In the genomic region with DNA sequence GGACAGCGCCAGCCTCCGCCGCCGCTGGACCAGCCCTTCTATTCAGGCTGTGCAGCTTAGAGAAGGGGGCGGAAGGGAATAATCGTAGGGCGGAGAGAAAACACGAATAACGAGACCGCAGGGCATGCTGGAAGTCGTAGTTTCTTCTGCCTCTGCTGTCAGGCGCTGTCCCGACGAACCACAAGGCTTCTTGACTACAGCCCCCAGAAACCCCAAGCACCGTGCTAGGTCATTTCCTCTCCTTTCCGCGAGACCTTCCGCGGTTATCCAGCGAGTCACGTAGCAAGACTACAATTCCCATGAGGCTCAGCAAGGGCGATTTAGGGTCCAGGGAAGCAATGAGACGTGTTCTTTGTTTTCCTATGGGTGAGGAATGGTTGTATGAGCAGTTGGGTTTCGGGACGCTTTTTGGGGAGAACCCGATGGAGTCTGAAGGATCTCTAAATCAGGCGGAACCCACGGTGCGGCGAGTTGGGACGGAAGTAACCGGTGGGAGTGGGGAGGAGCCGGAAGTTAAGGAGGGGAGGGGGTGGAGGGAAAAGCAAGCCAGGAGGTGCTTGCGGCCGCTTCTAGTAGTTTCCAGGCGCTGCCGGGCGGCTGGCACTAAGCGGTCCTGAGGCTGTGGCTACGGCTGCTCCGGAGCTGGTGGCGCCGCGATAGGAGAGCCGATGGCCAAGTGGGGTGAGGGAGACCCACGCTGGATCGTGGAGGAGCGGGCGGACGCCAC, we compare ENCODE assay signal across 8 cellular contexts. TPM values are rescaled to one million over a fixed set of nuclear protein-coding genes. Genes with fewer than 3 reads are reported as not detected.
DNase-seq lines count a peak whose midpoint lies in the region; ATAC-seq, FAIRE-seq and TF ChIP-seq lines count a peak whose summit lies in the region.

A gene (plus strand): TSS at position 572 of the 727 bp plus-strand sequence. CDS start 97 bp downstream, at position 669.
A gene (minus strand): TSS at position 80 of the 727 bp plus-strand sequence. CDS start 3,499 bp downstream, outside the sequence.

- intact Hi-C loops in endothelial cell of umbilical vein (cut with micrococcal nuclease) = loop anchor here (1.0 to 5.0 kb wide), 8 partner anchors 80 to 360 kb away; a partner anchor contains a TSS

- no peak for TF ChIP-seq CTCF in OCI-LY3 (IDR thresholded peaks at IDR 0.05; ENCODE audit: low read depth, low read length)
- TF ChIP-seq CTCF in endothelial cell of umbilical vein (IDR thresholded peaks at IDR 0.05; ENCODE audit: extremely low read depth in 1 of 2, insufficient read depth in 1 of 2, low read depth in 1 of 2, low read length in 2 of 2) = no peak

- H3K36me3 ChIP-seq in OCI-LY3 (replicated peaks; ENCODE audit: low read depth, low read length) (peaks cover 33% of the 10 kb centered on the region), endothelial cell of umbilical vein (ENCODE audit: control insufficient read depth in 2 of 2, extremely low read depth in 1 of 2, insufficient read depth in 2 of 2, low read length in 2 of 2) (peaks cover 13 to 19% of the 10 kb centered on the region in 2 experiments)

- FAIRE-seq in endothelial cell of umbilical vein (lab: Jason Lieb, UNC) = peak; percentile 98

- peak within 1 kb of the TSS; percentile 98 for H3K4me3 ChIP-seq in OCI-LY3 (ENCODE audit: low read length)
- peak within 1 kb of the TSS; percentile 45 to 86 (median 66) for H3K4me3 ChIP-seq in endothelial cell of umbilical vein (replicated peaks in 1 of 3; ENCODE audit: insufficient read depth in 1 of 3, low read depth in 1 of 3, low read length in 3 of 3)

- no TSS peak for BruUV-seq in endothelial cell of umbilical vein (replicated peaks; lab: Mats Ljungman, UMichigan)

- H3K9me3 ChIP-seq in OCI-LY3 (ENCODE audit: insufficient read depth, low read length) = no peaks in the 10 kb centered on the region
- no peaks in the 10 kb centered on the region for H3K9me3 ChIP-seq in endothelial cell of umbilical vein (replicated peaks; ENCODE audit: control insufficient read depth, insufficient read depth, low read length)

- H3K4me1 ChIP-seq in OCI-LY3 (ENCODE audit: low read length) (peaks cover 14% of the 10 kb centered on the region), endothelial cell of umbilical vein (ENCODE audit: control insufficient read depth, extremely low read depth, insufficient read depth, low read length) (peaks cover 21% of the 10 kb centered on the region)

- H3K4me2 ChIP-seq in OCI-LY3 (ENCODE audit: low read length) (peak within 1 kb of the TSS; percentile 99), endothelial cell of umbilical vein (ENCODE audit: insufficient read depth, low read length) (peak within 1 kb of the TSS; percentile 94)

- peak; percentile 53 for TF ChIP-seq POLR2A in endothelial cell of umbilical vein (IDR thresholded peaks at IDR 0.05; ENCODE audit: low read depth, low read length)

- CTCF ChIA-PET in endothelial cell of umbilical vein (lab: Charles Lee) = interaction anchor here (1.1 to 3.8 kb wide), 7 partner anchors 20 to 306 kb away, joined by 4 to 75 read pairs (median 4); no protein-coding TSS in a partner anchor

- POLR2A ChIA-PET in endothelial cell of umbilical vein (lab: Charles Lee) = interaction anchor here (0.9 kb wide), 1 partner anchor 154 kb away, joined by 4 read pairs; no protein-coding TSS in a partner anchor

- H3K27me3 ChIP-seq in OCI-LY3 (ENCODE audit: low read depth, low read length) = no peaks in the 10 kb centered on the region
- no peaks in the 10 kb centered on the region for H3K27me3 ChIP-seq in endothelial cell of umbilical vein (ENCODE audit: control insufficient read depth in 2 of 2, insufficient read depth in 2 of 2, low read length in 2 of 2)

- peaks cover 11% of the 10 kb centered on the region for H4K20me1 ChIP-seq in OCI-LY3 (ENCODE audit: insufficient read depth, low read length)
- peaks cover 2% of the 10 kb centered on the region for H4K20me1 ChIP-seq in endothelial cell of umbilical vein (replicated peaks; ENCODE audit: control insufficient read depth, extremely low read depth, insufficient read depth, low read length)

- DNase-seq in D341Med (ENCODE audit: low spot score) = peak; percentile 90
- peak; percentile 85 for DNase-seq in HuH-7 (ENCODE audit: low spot score)
- peak; percentile 90 for DNase-seq in activated CD8-positive, alpha-beta memory T cell treated with anti-CD3 and anti-CD28 coated beads, Interleukin-2, amount 50 U/mL, for 48 hours
- peak; percentile 99 for DNase-seq in endothelial cell of umbilical vein (ENCODE audit: low read depth, low spot score)
- peak; percentile 99 for DNase-seq in midbrain (lab: John Stamatoyannopoulos, UW)
- DNase-seq in stimulated activated CD8-positive, alpha-beta memory T cell treated with anti-CD3 and anti-CD28 coated beads, Interleukin-2, amount 100 ng/mL, for 1 hour (ENCODE audit: low read depth in 2 of 2) = peak; percentile 80 to 84

- H3K79me2 ChIP-seq in OCI-LY3 (ENCODE audit: low read length) = peaks cover 45% of the 10 kb centered on the region
- H3K79me2 ChIP-seq in endothelial cell of umbilical vein (ENCODE audit: control insufficient read depth, insufficient read depth, low read length) = peaks cover 40% of the 10 kb centered on the region

- peak within 1 kb of the TSS; percentile 73 for H3K27ac ChIP-seq in OCI-LY3 (ENCODE audit: low read length)
- peak within 1 kb of the TSS; percentile 76 for H3K27ac ChIP-seq in endothelial cell of umbilical vein (ENCODE audit: insufficient read depth, low read depth, low read length)

- dilution Hi-C loops in endothelial cell of umbilical vein (cut with MboI; ENCODE audit: extremely low pct_ligation_motif_present, low sequenced_read_pairs) = no loop called here

- H3K9me1 ChIP-seq in endothelial cell of umbilical vein (replicated peaks; ENCODE audit: control insufficient read depth, extremely low read depth, insufficient read depth, low read length) = no peaks in the 10 kb centered on the region

- ATAC-seq in GM21515 (IDR thresholded peaks at IDR 0.05; ENCODE audit: unreplicated experiment) = peak; percentile 92

- H2AFZ ChIP-seq in OCI-LY3 (ENCODE audit: low read depth, low read length) (peak within 1 kb of the TSS; percentile 99), endothelial cell of umbilical vein (ENCODE audit: low read depth, low read length) (peak within 1 kb of the TSS; percentile 81)

- H3K9ac ChIP-seq in OCI-LY3 (ENCODE audit: low read length) = peak within 1 kb of the TSS; percentile 90
- peak within 1 kb of the TSS; percentile 87 for H3K9ac ChIP-seq in endothelial cell of umbilical vein (replicated peaks; ENCODE audit: extremely low read depth, insufficient read depth, low read length)

TF ChIP-seq in endothelial cell of umbilical vein, 7 proteins besides CTCF, POLR2A, EP300 and RAD21:
- TF ChIP-seq, protein P1, sequence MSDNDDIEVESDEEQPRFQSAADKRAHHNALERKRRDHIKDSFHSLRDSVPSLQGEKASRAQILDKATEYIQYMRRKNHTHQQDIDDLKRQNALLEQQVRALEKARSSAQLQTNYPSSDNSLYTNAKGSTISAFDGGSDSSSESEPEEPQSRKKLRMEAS (IDR thresholded peaks at IDR 0.05; ENCODE audit: insufficient read depth, insufficient read length) = peak; percentile 5
- TF ChIP-seq POLR2AphosphoS5 (IDR thresholded peaks at IDR 0.05; ENCODE audit: insufficient read depth, low read depth, low read length) (peak; percentile 66), FOS (IDR thresholded peaks at IDR 0.05; ENCODE audit: borderline replicate concordance, insufficient read depth, low read length) (no peak), JUN (IDR thresholded peaks at IDR 0.05; ENCODE audit: borderline replicate concordance, insufficient read depth, insufficient read length, low read depth) (no peak), EZH2 (IDR thresholded peaks at IDR 0.05; ENCODE audit: borderline replicate concordance, low read depth, low read length, severe bottlenecking) (no peak), MYC (IDR thresholded peaks at IDR 0.05; ENCODE audit: low read depth, low read length) (no peak), GATA2 (IDR thresholded peaks at IDR 0.05; ENCODE audit: insufficient read depth, insufficient read length, low read depth, low read length) (no peak)

RNA-seq across cellular contexts. Expression of the first gene that starts in this region (rescaled TPM):
- total RNA-seq in endothelial cell of umbilical vein = 158 and 166 TPM in 2 replicates
- polyA plus RNA-seq in endothelial cell of umbilical vein = 118 and 122 TPM in 2 replicates
- polyA plus RNA-seq in endothelial cell of umbilical vein (2011; cell fraction: cytosol; rRNA removed) = 182 and 189 TPM in 2 replicates
- 89.2 and 105 TPM in 2 replicates for polyA plus RNA-seq in endothelial cell of umbilical vein (2011; cell fraction: nucleus; rRNA removed)
- polyA plus RNA-seq in endothelial cell of umbilical vein (2012) = 130 and 158 TPM in 2 replicates
- 127 and 131 TPM in 2 replicates for polyA minus RNA-seq in endothelial cell of umbilical vein
- polyA minus RNA-seq in endothelial cell of umbilical vein (2011; cell fraction: cytosol; rRNA and poly(A)+ RNA removed) = 89.9 TPM
- polyA minus RNA-seq in endothelial cell of umbilical vein (2011; cell fraction: nucleus; rRNA and poly(A)+ RNA removed) = 19.3 and 31.3 TPM in 2 replicates

RNA-seq across cellular contexts. Expression of the second gene that starts in this region (rescaled TPM):
- total RNA-seq in endothelial cell of umbilical vein = 22.2 and 24.2 TPM in 2 replicates
- 28.2 and 28.4 TPM in 2 replicates for polyA plus RNA-seq in endothelial cell of umbilical vein
- 25.9 and 28.4 TPM in 2 replicates for polyA plus RNA-seq in endothelial cell of umbilical vein (2011; cell fraction: cytosol; rRNA removed)
- 51.9 and 54.2 TPM in 2 replicates for polyA plus RNA-seq in endothelial cell of umbilical vein (2011; cell fraction: nucleus; rRNA removed)
- 22.2 and 25.4 TPM in 2 replicates for polyA plus RNA-seq in endothelial cell of umbilical vein (2012)
- 39.9 and 43.9 TPM in 2 replicates for polyA minus RNA-seq in endothelial cell of umbilical vein
- polyA minus RNA-seq in endothelial cell of umbilical vein (2011; cell fraction: cytosol; rRNA and poly(A)+ RNA removed) = 6.9 TPM
- polyA minus RNA-seq in endothelial cell of umbilical vein (2011; cell fraction: nucleus; rRNA and poly(A)+ RNA removed) = 20.4 and 30.6 TPM in 2 replicates

Comparison
In these comparisons a context has a peak if more than half of its experiments do, and no peak if none do; other contexts are left out.
1. Peak in every context shown above with its lines: DNase-seq, ATAC-seq, H3K4me3 ChIP-seq and H3K27ac ChIP-seq.